1 cellular context compared by ENCODE assay signal in the genomic region with DNA sequence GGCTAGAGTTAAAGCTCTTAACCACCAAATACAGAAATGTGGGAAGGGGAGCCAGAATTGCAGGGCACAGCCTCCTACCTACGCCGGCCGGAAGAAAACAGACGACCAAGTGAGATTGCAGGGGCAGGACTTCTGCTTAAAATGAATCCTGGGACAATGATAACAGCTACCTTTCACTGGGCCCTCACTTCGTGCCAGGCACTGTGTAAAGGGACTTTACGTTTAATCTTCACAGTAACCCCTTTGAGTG.
A peak's percentile ranks its signal among the peaks of the same experiment; 100 is the strongest.
TF ChIP-seq lines count a peak whose summit lies in the region.

A gene (minus strand): TSS at position 212 of the 250 bp plus-strand sequence. CDS start 6,746 bp downstream, outside the sequence.

TF ChIP-seq in HEK293, 187 proteins besides CTCF, POLR2A, EP300 and RAD21 (continued from another document):
- TF ChIP-seq, protein P1, sequence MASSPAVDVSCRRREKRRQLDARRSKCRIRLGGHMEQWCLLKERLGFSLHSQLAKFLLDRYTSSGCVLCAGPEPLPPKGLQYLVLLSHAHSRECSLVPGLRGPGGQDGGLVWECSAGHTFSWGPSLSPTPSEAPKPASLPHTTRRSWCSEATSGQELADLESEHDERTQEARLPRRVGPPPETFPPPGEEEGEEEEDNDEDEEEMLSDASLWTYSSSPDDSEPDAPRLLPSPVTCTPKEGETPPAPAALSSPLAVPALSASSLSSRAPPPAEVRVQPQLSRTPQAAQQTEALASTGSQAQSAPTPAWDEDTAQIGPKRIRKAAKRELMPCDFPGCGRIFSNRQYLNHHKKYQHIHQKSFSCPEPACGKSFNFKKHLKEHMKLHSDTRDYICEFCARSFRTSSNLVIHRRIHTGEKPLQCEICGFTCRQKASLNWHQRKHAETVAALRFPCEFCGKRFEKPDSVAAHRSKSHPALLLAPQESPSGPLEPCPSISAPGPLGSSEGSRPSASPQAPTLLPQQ (tag by site-specific recombination; IDR thresholded peaks at IDR 0.05): 0 out of 2 replicates have a peak, but pooled peaks have one; percentile 60
- 0 out of 2 replicates have a peak, but pooled peaks have one; percentile 22 for TF ChIP-seq ZBTB20 (tag by site-specific recombination; IDR thresholded peaks at IDR 0.05)
- TF ChIP-seq, protein P2, sequence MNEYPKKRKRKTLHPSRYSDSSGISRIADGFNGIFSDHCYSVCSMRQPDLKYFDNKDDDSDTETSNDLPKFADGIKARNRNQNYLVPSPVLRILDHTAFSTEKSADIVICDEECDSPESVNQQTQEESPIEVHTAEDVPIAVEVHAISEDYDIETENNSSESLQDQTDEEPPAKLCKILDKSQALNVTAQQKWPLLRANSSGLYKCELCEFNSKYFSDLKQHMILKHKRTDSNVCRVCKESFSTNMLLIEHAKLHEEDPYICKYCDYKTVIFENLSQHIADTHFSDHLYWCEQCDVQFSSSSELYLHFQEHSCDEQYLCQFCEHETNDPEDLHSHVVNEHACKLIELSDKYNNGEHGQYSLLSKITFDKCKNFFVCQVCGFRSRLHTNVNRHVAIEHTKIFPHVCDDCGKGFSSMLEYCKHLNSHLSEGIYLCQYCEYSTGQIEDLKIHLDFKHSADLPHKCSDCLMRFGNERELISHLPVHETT (tag by site-specific recombination; IDR thresholded peaks at IDR 0.05): 0 out of 2 replicates have a peak, but pooled peaks have one; percentile 37
- TF ChIP-seq ZNF768 (tag by site-specific recombination; IDR thresholded peaks at IDR 0.05): 0 out of 2 replicates have a peak, but pooled peaks have one; percentile 1
